Comparison of ENCODE assay signal across 1 cellular context in the genomic region with DNA sequence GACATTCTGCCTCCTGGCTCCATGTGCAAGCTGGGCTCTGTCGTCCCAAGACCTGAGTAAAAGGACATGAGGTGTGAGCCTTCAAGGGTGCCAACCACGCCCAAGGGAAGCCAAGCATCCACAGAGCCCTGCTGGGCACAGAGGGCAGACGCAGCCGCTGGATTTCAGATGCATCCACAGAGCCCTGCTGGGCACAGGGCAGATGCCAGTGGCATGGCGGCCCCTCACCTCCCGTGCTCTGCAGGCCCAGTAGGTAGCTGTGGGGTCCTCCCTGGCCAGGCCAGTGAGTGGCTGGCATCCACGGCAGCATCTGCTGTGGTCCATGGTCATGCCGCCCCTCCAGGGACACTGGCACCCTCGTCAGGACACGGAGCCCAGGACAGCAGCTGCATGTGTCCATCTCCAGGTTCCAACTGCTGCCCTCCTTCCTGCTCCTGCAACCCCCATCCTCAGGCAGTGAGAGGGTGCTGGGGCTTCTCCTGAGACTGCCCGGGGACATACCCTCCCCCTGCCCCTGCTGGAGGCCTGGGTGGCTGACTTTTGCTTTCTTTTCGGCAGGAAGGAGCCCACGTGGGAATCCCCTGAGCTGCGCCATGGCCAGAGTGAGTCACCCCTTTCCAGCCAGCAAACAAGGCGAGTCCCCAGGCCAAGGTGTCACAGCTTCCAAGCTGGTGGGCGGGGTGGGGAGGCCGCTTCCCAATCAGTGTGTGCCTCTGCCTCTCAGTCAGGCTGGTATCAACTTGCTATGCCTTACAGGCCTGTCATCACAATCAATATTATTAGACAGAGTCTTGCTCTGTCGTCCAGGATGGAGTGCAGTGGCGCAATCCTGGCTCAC.
A peak's percentile ranks its signal among the peaks of the same experiment; 100 is the strongest.
TF ChIP-seq lines count a peak whose summit lies in the region.

No MANE protein-coding gene starts in this region.

TF ChIP-seq in K562, 482 proteins besides CTCF, POLR2A, EP300 and RAD21 (continued from another document and continues in another):
- TF ChIP-seq, protein P1, sequence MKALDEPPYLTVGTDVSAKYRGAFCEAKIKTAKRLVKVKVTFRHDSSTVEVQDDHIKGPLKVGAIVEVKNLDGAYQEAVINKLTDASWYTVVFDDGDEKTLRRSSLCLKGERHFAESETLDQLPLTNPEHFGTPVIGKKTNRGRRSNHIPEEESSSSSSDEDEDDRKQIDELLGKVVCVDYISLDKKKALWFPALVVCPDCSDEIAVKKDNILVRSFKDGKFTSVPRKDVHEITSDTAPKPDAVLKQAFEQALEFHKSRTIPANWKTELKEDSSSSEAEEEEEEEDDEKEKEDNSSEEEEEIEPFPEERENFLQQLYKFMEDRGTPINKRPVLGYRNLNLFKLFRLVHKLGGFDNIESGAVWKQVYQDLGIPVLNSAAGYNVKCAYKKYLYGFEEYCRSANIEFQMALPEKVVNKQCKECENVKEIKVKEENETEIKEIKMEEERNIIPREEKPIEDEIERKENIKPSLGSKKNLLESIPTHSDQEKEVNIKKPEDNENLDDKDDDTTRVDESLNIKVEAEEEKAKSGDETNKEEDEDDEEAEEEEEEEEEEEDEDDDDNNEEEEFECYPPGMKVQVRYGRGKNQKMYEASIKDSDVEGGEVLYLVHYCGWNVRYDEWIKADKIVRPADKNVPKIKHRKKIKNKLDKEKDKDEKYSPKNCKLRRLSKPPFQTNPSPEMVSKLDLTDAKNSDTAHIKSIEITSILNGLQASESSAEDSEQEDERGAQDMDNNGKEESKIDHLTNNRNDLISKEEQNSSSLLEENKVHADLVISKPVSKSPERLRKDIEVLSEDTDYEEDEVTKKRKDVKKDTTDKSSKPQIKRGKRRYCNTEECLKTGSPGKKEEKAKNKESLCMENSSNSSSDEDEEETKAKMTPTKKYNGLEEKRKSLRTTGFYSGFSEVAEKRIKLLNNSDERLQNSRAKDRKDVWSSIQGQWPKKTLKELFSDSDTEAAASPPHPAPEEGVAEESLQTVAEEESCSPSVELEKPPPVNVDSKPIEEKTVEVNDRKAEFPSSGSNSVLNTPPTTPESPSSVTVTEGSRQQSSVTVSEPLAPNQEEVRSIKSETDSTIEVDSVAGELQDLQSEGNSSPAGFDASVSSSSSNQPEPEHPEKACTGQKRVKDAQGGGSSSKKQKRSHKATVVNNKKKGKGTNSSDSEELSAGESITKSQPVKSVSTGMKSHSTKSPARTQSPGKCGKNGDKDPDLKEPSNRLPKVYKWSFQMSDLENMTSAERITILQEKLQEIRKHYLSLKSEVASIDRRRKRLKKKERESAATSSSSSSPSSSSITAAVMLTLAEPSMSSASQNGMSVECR (CRISPR knock-in tag; IDR thresholded peaks at IDR 0.05) = peak; percentile 84
- TF ChIP-seq CEBPG (CRISPR knock-in tag; IDR thresholded peaks at IDR 0.05) (peak; percentile 73), CEBPG (tag; conservative IDR thresholded peaks at IDR 0.05 in 1 of 2, IDR thresholded peaks at IDR 0.05 in 1 of 2) (0 out of 4 replicates have a peak, but pooled peaks of 1 of the 2 experiments have one; percentile 46), ZNF79 (CRISPR knock-in tag; IDR thresholded peaks at IDR 0.05; ENCODE audit: low read depth) (no peak), TFAP4 (CRISPR knock-in tag; IDR thresholded peaks at IDR 0.05; ENCODE audit: borderline replicate concordance) (peak; percentile 72; the same call in 1 of the 2 replicates), ZNF239 (CRISPR knock-in tag; IDR thresholded peaks at IDR 0.05) (no peak), YY1 (IDR thresholded peaks at IDR 0.05; ENCODE audit: borderline replicate concordance in 1 of 3, control insufficient read depth in 1 of 3, extremely low read depth in 1 of 3, insufficient read depth in 3 of 3, insufficient read length in 1 of 3, insufficient replicate concordance in 2 of 3, low read depth in 1 of 3, low read length in 2 of 3) (peak in 2 of 3 experiments; percentile 62 to 85), KDM5B (IDR thresholded peaks at IDR 0.05; ENCODE audit: insufficient replicate concordance, low read depth, low read length) (peak; percentile 8), KDM4B (IDR thresholded peaks at IDR 0.05; ENCODE audit: borderline replicate concordance in 2 of 2, low read depth in 1 of 2) (0 out of 4 replicates have a peak, but pooled peaks of 1 of the 2 experiments have one; percentile 51), ZNF696 (CRISPR knock-in tag; conservative IDR thresholded peaks at IDR 0.05) (no peak), ZNF165 (CRISPR knock-in tag; IDR thresholded peaks at IDR 0.05; ENCODE audit: borderline replicate concordance) (no peak), RBFOX2 (IDR thresholded peaks at IDR 0.05; ENCODE audit: low read depth, low read length) (0 out of 2 replicates have a peak, but pooled peaks have one; percentile 52), BHLHE40 (IDR thresholded peaks at IDR 0.05; ENCODE audit: low read length) (0 out of 2 replicates have a peak, but pooled peaks have one; percentile 15), JUND (IDR thresholded peaks at IDR 0.05; ENCODE audit: borderline replicate concordance, low read depth, low read length) (peak; percentile 94), JUND (tag; IDR thresholded peaks at IDR 0.05; ENCODE audit: borderline replicate concordance, low read depth, low read length) (peak; percentile 86; the same call in 2 of the 3 replicates), LCOR (CRISPR knock-in tag; IDR thresholded peaks at IDR 0.05) (no peak), ZNF217 (CRISPR knock-in tag; IDR thresholded peaks at IDR 0.05) (no peak), XRCC3 (IDR thresholded peaks at IDR 0.05) (no peak), MEIS2 (IDR thresholded peaks at IDR 0.05; ENCODE audit: partially characterized antibody) (peak; percentile 66), CBFA2T2 (conservative IDR thresholded peaks at IDR 0.05) (no peak), ZZZ3 (IDR thresholded peaks at IDR 0.05) (no peak), FOXK2 (conservative IDR thresholded peaks at IDR 0.05 in 1 of 2, IDR thresholded peaks at IDR 0.05 in 1 of 2; ENCODE audit: low read depth in 2 of 2) (peak in 1 of 2 experiments; percentile 52; a peak in 1 of 4 replicates), ARID3A (IDR thresholded peaks at IDR 0.05; ENCODE audit: borderline replicate concordance, low read depth, low read length) (no peak), SAP30 (IDR thresholded peaks at IDR 0.05; ENCODE audit: borderline replicate concordance, insufficient read depth, low read depth, low read length, poor library complexity, severe bottlenecking) (peak; percentile 65), RCOR1 (IDR thresholded peaks at IDR 0.05; ENCODE audit: borderline replicate concordance in 1 of 2, low read depth in 2 of 2, low read length in 2 of 2) (peak in 1 of 2 experiments; percentile 39; a peak in 1 of 4 replicates)
- TF ChIP-seq, protein P2, sequence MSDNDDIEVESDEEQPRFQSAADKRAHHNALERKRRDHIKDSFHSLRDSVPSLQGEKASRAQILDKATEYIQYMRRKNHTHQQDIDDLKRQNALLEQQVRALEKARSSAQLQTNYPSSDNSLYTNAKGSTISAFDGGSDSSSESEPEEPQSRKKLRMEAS (CRISPR knock-in tag; IDR thresholded peaks at IDR 0.05) = peak; percentile 82
- TF ChIP-seq, protein P3, sequence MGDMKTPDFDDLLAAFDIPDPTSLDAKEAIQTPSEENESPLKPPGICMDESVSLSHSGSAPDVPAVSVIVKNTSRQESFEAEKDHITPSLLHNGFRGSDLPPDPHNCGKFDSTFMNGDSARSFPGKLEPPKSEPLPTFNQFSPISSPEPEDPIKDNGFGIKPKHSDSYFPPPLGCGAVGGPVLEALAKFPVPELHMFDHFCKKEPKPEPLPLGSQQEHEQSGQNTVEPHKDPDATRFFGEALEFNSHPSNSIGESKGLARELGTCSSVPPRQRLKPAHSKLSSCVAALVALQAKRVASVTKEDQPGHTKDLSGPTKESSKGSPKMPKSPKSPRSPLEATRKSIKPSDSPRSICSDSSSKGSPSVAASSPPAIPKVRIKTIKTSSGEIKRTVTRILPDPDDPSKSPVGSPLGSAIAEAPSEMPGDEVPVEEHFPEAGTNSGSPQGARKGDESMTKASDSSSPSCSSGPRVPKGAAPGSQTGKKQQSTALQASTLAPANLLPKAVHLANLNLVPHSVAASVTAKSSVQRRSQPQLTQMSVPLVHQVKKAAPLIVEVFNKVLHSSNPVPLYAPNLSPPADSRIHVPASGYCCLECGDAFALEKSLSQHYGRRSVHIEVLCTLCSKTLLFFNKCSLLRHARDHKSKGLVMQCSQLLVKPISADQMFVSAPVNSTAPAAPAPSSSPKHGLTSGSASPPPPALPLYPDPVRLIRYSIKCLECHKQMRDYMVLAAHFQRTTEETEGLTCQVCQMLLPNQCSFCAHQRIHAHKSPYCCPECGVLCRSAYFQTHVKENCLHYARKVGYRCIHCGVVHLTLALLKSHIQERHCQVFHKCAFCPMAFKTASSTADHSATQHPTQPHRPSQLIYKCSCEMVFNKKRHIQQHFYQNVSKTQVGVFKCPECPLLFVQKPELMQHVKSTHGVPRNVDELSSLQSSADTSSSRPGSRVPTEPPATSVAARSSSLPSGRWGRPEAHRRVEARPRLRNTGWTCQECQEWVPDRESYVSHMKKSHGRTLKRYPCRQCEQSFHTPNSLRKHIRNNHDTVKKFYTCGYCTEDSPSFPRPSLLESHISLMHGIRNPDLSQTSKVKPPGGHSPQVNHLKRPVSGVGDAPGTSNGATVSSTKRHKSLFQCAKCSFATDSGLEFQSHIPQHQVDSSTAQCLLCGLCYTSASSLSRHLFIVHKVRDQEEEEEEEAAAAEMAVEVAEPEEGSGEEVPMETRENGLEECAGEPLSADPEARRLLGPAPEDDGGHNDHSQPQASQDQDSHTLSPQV (IDR thresholded peaks at IDR 0.05) = no peak
- TF ChIP-seq, protein P4, sequence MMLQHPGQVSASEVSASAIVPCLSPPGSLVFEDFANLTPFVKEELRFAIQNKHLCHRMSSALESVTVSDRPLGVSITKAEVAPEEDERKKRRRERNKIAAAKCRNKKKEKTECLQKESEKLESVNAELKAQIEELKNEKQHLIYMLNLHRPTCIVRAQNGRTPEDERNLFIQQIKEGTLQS (IDR thresholded peaks at IDR 0.05) = peak; percentile 93
- TF ChIP-seq, protein P4 (CRISPR knock-in tag; conservative IDR thresholded peaks at IDR 0.05) = peak; percentile 70; the same call in 1 of the 2 replicates
- TF ChIP-seq, protein P5, sequence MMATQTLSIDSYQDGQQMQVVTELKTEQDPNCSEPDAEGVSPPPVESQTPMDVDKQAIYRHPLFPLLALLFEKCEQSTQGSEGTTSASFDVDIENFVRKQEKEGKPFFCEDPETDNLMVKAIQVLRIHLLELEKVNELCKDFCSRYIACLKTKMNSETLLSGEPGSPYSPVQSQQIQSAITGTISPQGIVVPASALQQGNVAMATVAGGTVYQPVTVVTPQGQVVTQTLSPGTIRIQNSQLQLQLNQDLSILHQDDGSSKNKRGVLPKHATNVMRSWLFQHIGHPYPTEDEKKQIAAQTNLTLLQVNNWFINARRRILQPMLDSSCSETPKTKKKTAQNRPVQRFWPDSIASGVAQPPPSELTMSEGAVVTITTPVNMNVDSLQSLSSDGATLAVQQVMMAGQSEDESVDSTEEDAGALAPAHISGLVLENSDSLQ (IDR thresholded peaks at IDR 0.05) = peak; percentile 19; the same call in 1 of the 2 replicates
